In the genomic region with DNA sequence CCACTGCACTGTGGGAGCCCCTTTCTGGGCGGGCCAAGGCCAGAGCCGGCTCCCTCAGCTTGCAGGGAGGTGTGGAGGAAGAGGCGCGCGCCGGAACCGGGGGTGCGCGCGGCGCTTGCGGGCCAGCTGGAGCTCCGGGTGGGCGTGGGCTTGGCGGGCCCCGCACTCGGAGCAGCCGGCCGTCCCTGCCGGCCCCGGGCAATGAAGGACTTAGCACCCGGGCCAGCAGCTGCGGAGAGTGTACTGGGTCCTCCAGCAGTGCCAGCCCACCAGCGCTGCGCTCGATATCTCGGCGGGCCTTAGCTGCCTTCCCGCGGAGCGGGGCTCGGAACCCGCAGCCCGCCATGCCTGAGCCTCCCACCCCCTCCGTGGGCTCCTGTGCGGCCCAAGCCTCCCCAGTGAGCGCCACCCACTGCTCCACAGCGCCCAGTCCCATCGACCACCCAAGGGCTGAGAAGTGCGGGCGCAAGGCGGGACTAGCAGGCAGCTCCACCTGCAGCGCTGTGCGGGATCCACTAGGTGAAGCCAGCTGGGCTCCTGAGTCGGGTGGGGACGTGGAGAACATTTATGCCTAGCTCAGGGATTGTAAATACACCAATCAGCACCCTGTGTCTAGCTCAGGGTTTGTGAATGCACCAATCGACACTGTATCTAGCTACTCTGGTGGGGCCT, we compare ENCODE assay signal across 13 cellular contexts. TPM values are rescaled to one million over a fixed set of nuclear protein-coding genes. Genes with fewer than 3 reads are reported as not detected.
DNase-seq lines count a peak whose midpoint lies in the region; ATAC-seq and TF ChIP-seq lines count a peak whose summit lies in the region.
"Not testable (repeated sequence)": the region's sequence is repeated elsewhere in the genome, so short reads cannot be mapped to it uniquely, and the experiment has no call there.
"Had no signal": no experiment of that assay in that cellular context is flagged by ENCODE, and none has a peak within 500 bp of the region (broad histone marks: within the 10 kb centered on the region; RNA-seq: fewer than 3 reads in every experiment).

No MANE protein-coding gene starts in this region.

- not testable (repeated sequence) for H4K20me1 ChIP-seq in GM23338 (replicated peaks; ENCODE audit: insufficient read depth); H9 (ENCODE audit: control insufficient read depth, insufficient read depth, insufficient read length)

- not testable (repeated sequence) for H3K9me2 ChIP-seq in GM23338 (ENCODE audit: insufficient read depth)

- H3K4me2 ChIP-seq in GM23338, result peak overlapping the region; percentile 76
- not testable (repeated sequence) for H3K4me2 ChIP-seq in H9 (ENCODE audit: insufficient read depth, insufficient read length, low read length)

- not testable (repeated sequence) for H3K79me2 ChIP-seq in GM23338 (replicated peaks; ENCODE audit: insufficient read depth); H9 (ENCODE audit: insufficient read depth, low read length)

- intact Hi-C loops in testis (cut with DNase I; ENCODE audit: low total_unique reads), result not testable (repeated sequence)

- H2BK12ac ChIP-seq in H9 (ENCODE audit: insufficient read length, low read depth, low read length), result not testable (repeated sequence)

- not testable (repeated sequence) for H3K23ac ChIP-seq in H9 (ENCODE audit: insufficient read length, low read depth, low read length)

- TF ChIP-seq POLR2A in testis (IDR thresholded peaks at IDR 0.05), result not testable (repeated sequence)

- not testable (repeated sequence) for H3K79me1 ChIP-seq in H9 (ENCODE audit: insufficient read depth, low read depth, low read length, poor library complexity, severe bottlenecking)

- H3K36me3 ChIP-seq in GM23338 (ENCODE audit: insufficient read depth); MG63; testis (ENCODE audit: low read depth, missing control alignments): not testable (repeated sequence)

- not testable (repeated sequence) for H3K18ac ChIP-seq in H9 (ENCODE audit: insufficient read length, low read depth, low read length)

- not testable (repeated sequence) for H3K27me3 ChIP-seq in GM23338 (ENCODE audit: insufficient read depth); H9 (ENCODE audit: insufficient read depth, low read length); MG63; testis

- H3K4me3 ChIP-seq in GM08714 (ENCODE audit: low read length) (peak overlapping the region; percentile 12; the same call in 1 of the 2 replicates), GM23338 (peak overlapping the region; percentile 60), MG63 (peak overlapping the region; percentile 37), testis (peak overlapping the region in 1 of 2 donors; percentile 47)

- not testable (repeated sequence) for H2BK5ac ChIP-seq in H9 (ENCODE audit: insufficient read length, low read length)

- not testable (repeated sequence) for H3T11ph ChIP-seq in H9 (ENCODE audit: low read length)

- H4K8ac ChIP-seq in H9 (replicated peaks; ENCODE audit: insufficient read length, low read depth, low read length), result not testable (repeated sequence)

- no CpG with 5 or more reads among the region's 47 CpGs for WGBS in H9 (ENCODE audit: extremely low coverage, insufficient read length, low lambda C conversion rate)
- 62 to 81% methylated on average over 17 to 47 of the region's 47 CpGs for WGBS in testis, 2 donors

- H2AFZ ChIP-seq in GM23338, result peak overlapping the region; percentile 89
- H2AFZ ChIP-seq in H9 (ENCODE audit: low read length), result not testable (repeated sequence)

- H3K27ac ChIP-seq in GM23338 (ENCODE audit: low read depth); H9 (ENCODE audit: insufficient read length, low read depth, low read length); testis: not testable (repeated sequence)

- not testable (repeated sequence) for H3K27me3 Mint-ChIP-seq in GM23338 (ENCODE audit: insufficient read depth, low read depth, poor library complexity); H9 (ENCODE audit: low read depth); osteocyte (ENCODE audit: unreplicated experiment)

- not testable (repeated sequence) for H3K4me3 Mint-ChIP-seq in GM23338; H9; osteocyte (ENCODE audit: unreplicated experiment)

- H3K9ac ChIP-seq in H9 (ENCODE audit: extremely low read depth, insufficient read length, low read length), result not testable (repeated sequence)

- not testable (repeated sequence) for H3K9me3 Mint-ChIP-seq in GM23338; H9; osteocyte (ENCODE audit: unreplicated experiment)

- H2BK15ac ChIP-seq in H9 (ENCODE audit: low read depth, low read length), result not testable (repeated sequence)

- not testable (repeated sequence) for H4K91ac ChIP-seq in H9 (ENCODE audit: insufficient read length, low read depth, low read length)

- TF ChIP-seq CTCF in GM23338 (conservative IDR thresholded peaks at IDR 0.05; ENCODE audit: low read depth in 2 of 2), result 0 out of 4 replicates have a peak, but pooled peaks have one; percentile 12 to 15
- TF ChIP-seq CTCF in H9 (conservative IDR thresholded peaks at IDR 0.05); osteocyte (IDR thresholded peaks at IDR 0.05); testis (IDR thresholded peaks at IDR 0.05): not testable (repeated sequence)

- H3F3A ChIP-seq in GM23338 (replicated peaks; ENCODE audit: low read depth), result not testable (repeated sequence)

- H2BK120ac ChIP-seq in H9 (ENCODE audit: low read depth, low read length, poor library complexity, severe bottlenecking), result not testable (repeated sequence)

- H3K4me1 ChIP-seq in GM23338 (ENCODE audit: insufficient read depth); H9 (ENCODE audit: insufficient read depth, low read length); testis: not testable (repeated sequence)

- not testable (repeated sequence) for H2AK5ac ChIP-seq in H9 (ENCODE audit: insufficient read length, low read length)

- not testable (repeated sequence) for H3K4me1 Mint-ChIP-seq in GM23338, H9
- peaks cover 12% of the 10 kb centered on the region for H3K4me1 Mint-ChIP-seq in osteocyte (ENCODE audit: unreplicated experiment)

- ATAC-seq in GM23338, result not testable (repeated sequence)

- H3K9me3 ChIP-seq in H9 (ENCODE audit: control insufficient read depth, low read depth, low read length); MG63; testis: not testable (repeated sequence)

- H3K56ac ChIP-seq in H9 (ENCODE audit: insufficient read length, low read depth, low read length), result not testable (repeated sequence)

- DNase-seq in GM23338 (ENCODE audit: low spot score), result peak; percentile 72
- DNase-seq in H9, result peak; percentile 39
- DNase-seq in MG63, result peak; percentile 20
- peak; percentile 75 for DNase-seq in osteocyte (ENCODE audit: extremely low spot score, unreplicated experiment)
- peak; percentile 52 for DNase-seq in testis

- H3K4ac ChIP-seq in H9 (ENCODE audit: low read depth, low read length), result not testable (repeated sequence)

- not testable (repeated sequence) for H2BK20ac ChIP-seq in H9 (ENCODE audit: low read depth, low read length, poor library complexity, severe bottlenecking)

- H3K14ac ChIP-seq in H9 (ENCODE audit: insufficient read depth, low read length), result not testable (repeated sequence)

- H3K36me3 Mint-ChIP-seq in GM23338 (ENCODE audit: low read depth); H9 (ENCODE audit: insufficient read depth in 1 of 3, low read depth in 3 of 3); osteocyte (ENCODE audit: unreplicated experiment): not testable (repeated sequence)

- not testable (repeated sequence) for H4K5ac ChIP-seq in H9 (ENCODE audit: insufficient read length, low read depth, low read length)

- not testable (repeated sequence) for H3K27ac Mint-ChIP-seq in GM23338; H9; osteocyte (ENCODE audit: unreplicated experiment)

- not testable (repeated sequence) for H3K23me2 ChIP-seq in H9 (ENCODE audit: insufficient read length, low read depth, low read length, poor library complexity, severe bottlenecking)

RNA-seq across cellular contexts. Expression of a gene that starts 6.4 kb away (rescaled TPM):
- 11.1 and 12.7 TPM in 2 replicates for total RNA-seq in GM23338 (2014; rRNA removed; shearing (Covaris generic))
- polyA plus RNA-seq in GM23338 (2016; fragmentation: Nextera tagmentation; extraction: Ambion mirVana), result 7.2 and 7.3 TPM in 2 replicates
- 10.6 and 11.5 TPM in 2 replicates for total RNA-seq in H9 (2021)
- total RNA-seq in MG63 (2014; rRNA removed; shearing (Covaris generic); ENCODE audit: low replicate concordance), result 18.6 and 27.3 TPM in 2 replicates
- 19.6 and 20.5 TPM in 2 replicates for total RNA-seq in osteocyte
- 10 to 100 TPM in 1 of 2 donors, 1 to 10 TPM in 1; 8.9 to 13.2 TPM for total RNA-seq in testis
- polyA plus RNA-seq in testis (ENCODE audit: insufficient read depth, low read depth, low replicate concordance), result 7.2 TPM

RNA-seq across cellular contexts. Expression of a gene that starts 24.2 kb away (rescaled TPM):
- not detected in 2 replicates for total RNA-seq in GM23338 (2014; rRNA removed; shearing (Covaris generic))
- polyA plus RNA-seq in GM23338 (2016; fragmentation: Nextera tagmentation; extraction: Ambion mirVana) (0.06 and 0.28 TPM in 2 replicates), testis (ENCODE audit: insufficient read depth, low read depth, low replicate concordance) (0.16 TPM)
- total RNA-seq in H9 (2021) (not detected in 2 replicates), osteocyte (not detected in 2 replicates), testis (not detected)
- not detected in 2 replicates for total RNA-seq in MG63 (2014; rRNA removed; shearing (Covaris generic); ENCODE audit: low replicate concordance)
- total RNA-seq: CD4-positive, alpha-beta memory T cell; CD4-positive, CD25-positive, alpha-beta regulatory T cell; CD8-positive, alpha-beta memory T cell; Daoy; GM12878 had no signal
- polyA plus RNA-seq: AG04450 had no signal

RNA-seq across cellular contexts. Expression of a gene that starts 43.2 kb away (rescaled TPM):
- total RNA-seq in GM23338 (2014; rRNA removed; shearing (Covaris generic)), result 1.6 and 1.7 TPM in 2 replicates
- polyA plus RNA-seq in GM23338 (2016; fragmentation: Nextera tagmentation; extraction: Ambion mirVana), result 1.2 TPM in 2 replicates
- total RNA-seq in H9 (2021), result 0.46 and 0.57 TPM in 2 replicates
- total RNA-seq in MG63 (2014; rRNA removed; shearing (Covaris generic); ENCODE audit: low replicate concordance), result 41.8 and 56.3 TPM in 2 replicates
- 55.1 and 57.0 TPM in 2 replicates for total RNA-seq in osteocyte
- 10 to 100 TPM; 25.0 to 30.7 TPM for total RNA-seq in testis
- polyA plus RNA-seq in testis (ENCODE audit: insufficient read depth, low read depth, low replicate concordance), result 26.7 TPM
- total RNA-seq: CD4-positive, alpha-beta memory T cell; CD4-positive, CD25-positive, alpha-beta regulatory T cell; CD8-positive, alpha-beta memory T cell; GM12878 had no signal
- polyA plus RNA-seq: CD14-positive monocyte; CD4-positive, alpha-beta memory T cell; CD4-positive, CD25-positive, alpha-beta regulatory T cell; CD8-positive, alpha-beta memory T cell had no signal

Comparison
In these comparisons a context has a peak if more than half of its experiments do, and no peak if none do; other contexts are left out.
1. DNase-seq: peak in every context shown above with its lines; median percentile 75 in osteocyte; 72 in GM23338; 52 in testis; 39 in H9; 20 in MG63.